Comparison of ENCODE assay signal across 1 cellular context in genomic region chr1:43235451-43236121, GRCh38.
TF ChIP-seq lines count a peak whose summit lies in the region.

No MANE protein-coding gene starts in this region.

TF ChIP-seq in HEK293, 187 proteins besides CTCF, POLR2A, EP300 and RAD21 (continued from another document):
- no peak for TF ChIP-seq ZNF670 (tag by site-specific recombination; IDR thresholded peaks at IDR 0.05; ENCODE audit: low read depth)
- TF ChIP-seq ZIC2 (tag by site-specific recombination; IDR thresholded peaks at IDR 0.05), result peak; percentile 98
- no peak for TF ChIP-seq SP2 (tag by site-specific recombination; IDR thresholded peaks at IDR 0.05)
